In genomic region chr1:168636200-168636599, GRCh38 we compare ENCODE assay signal across 8 cellular contexts. TPM values are rescaled to one million over a fixed set of nuclear protein-coding genes. Genes with fewer than 3 reads are reported as not detected.
DNase-seq lines count a peak whose midpoint lies in the region; ATAC-seq and TF ChIP-seq lines count a peak whose summit lies in the region.

No MANE protein-coding gene starts in this region.

- H3K36me3 ChIP-seq in psoas muscle (ENCODE audit: insufficient read depth in 1 of 2, low read depth in 1 of 2) = no peaks in the 10 kb centered on the region

- intact Hi-C loops in psoas muscle (cut with DNase I) = loop anchor here (2.0 to 5.0 kb wide), 4 partner anchors 83 to 477 kb away; partner anchors contain the start of gene ATP1B1 (in 1 of the 2)

- H3K27me3 ChIP-seq in psoas muscle (ENCODE audit: insufficient read depth in 3 of 3, low read length in 2 of 3) = no peaks in the 10 kb centered on the region

- H3K4me3 ChIP-seq in fibroblast of pulmonary artery (replicated peaks; ENCODE audit: low read depth, low read length) (no peak overlapping the region), psoas muscle (no peak overlapping the region)

- WGBS in psoas muscle, 3 donors = 10 to 18% (median 16%) methylated on average over 1 of the region's 1 CpG

- H3K4me1 ChIP-seq in psoas muscle = peaks cover 15% of the 10 kb centered on the region

- H3K9me3 ChIP-seq in psoas muscle = no peaks in the 10 kb centered on the region

- CTCF ChIA-PET in GM10248 (lab: Yijun Ruan, JAX) = interaction anchor here (0.8 to 4.9 kb wide), 14 partner anchors 10 to 837 kb away, joined by 3 to 22 read pairs (median 4); no protein-coding TSS in a partner anchor

- H3K27ac ChIP-seq in psoas muscle = peak overlapping the region; percentile 94

- POLR2A ChIA-PET in GM10248 (lab: Yijun Ruan, JAX) = no interaction called here

- TF ChIP-seq CTCF in GM10248 (IDR thresholded peaks at IDR 0.05; ENCODE audit: control extremely low read depth, extremely low read depth, low read depth, missing control alignments) (peak; percentile 9), fibroblast of pulmonary artery (IDR thresholded peaks at IDR 0.05; ENCODE audit: low read length, missing control alignments) (no peak), psoas muscle (IDR thresholded peaks at IDR 0.05) (peak; percentile 28)

- DNase-seq in GM10248 (ENCODE audit: extremely low spot score) (no peak), NCI-H748 treated with DMSO at 0.1 percent for 48 hours (lab: John Stamatoyannopoulos, UW) (peak; percentile 18), fibroblast of pulmonary artery (ENCODE audit: low read depth) (peak; percentile 25), psoas muscle (no peak), NCI-H2171 (lab: John Stamatoyannopoulos, UW) (no peak), NCI-H187 treated with DMSO at 0.1 percent for 48 hours (lab: John Stamatoyannopoulos, UW) (no peak)
- DNase-seq in activated T-cell treated with anti-CD3 and anti-CD28 coated beads, Interleukin-2, amount 50 U/mL, for 1 hour = no peak

- ATAC-seq in psoas muscle = peak; percentile 65 to 80 (median 76)
- no peak for ATAC-seq in HG02623 (IDR thresholded peaks at IDR 0.05; ENCODE audit: unreplicated experiment)

RNA-seq across cellular contexts. Expression of gene XCL1, which starts 59.8 kb away (rescaled TPM):
- under 1 TPM in 1 of 4 donors, not detected in 3; 0.28 TPM for total RNA-seq in psoas muscle
- under 1 TPM in 1 of 3 donors, not detected in 2; 0.03 TPM for polyA plus RNA-seq in psoas muscle

Comparison
In these comparisons a context has a peak if more than half of its experiments do, and no peak if none do; other contexts are left out.
1. DNase-seq: peak in NCI-H748 treated with DMSO at 0.1 percent for 48 hours (single experiment) and fibroblast of pulmonary artery (single experiment); none in GM10248 (single experiment), psoas muscle (0 of 2), activated T-cell treated with anti-CD3 and anti-CD28 coated beads, Interleukin-2, amount 50 U/mL, for 1 hour (single experiment), NCI-H2171 (single experiment) and NCI-H187 treated with DMSO at 0.1 percent for 48 hours (single experiment).